Comparison of ENCODE assay signal across 8 cellular contexts in the genomic region with DNA sequence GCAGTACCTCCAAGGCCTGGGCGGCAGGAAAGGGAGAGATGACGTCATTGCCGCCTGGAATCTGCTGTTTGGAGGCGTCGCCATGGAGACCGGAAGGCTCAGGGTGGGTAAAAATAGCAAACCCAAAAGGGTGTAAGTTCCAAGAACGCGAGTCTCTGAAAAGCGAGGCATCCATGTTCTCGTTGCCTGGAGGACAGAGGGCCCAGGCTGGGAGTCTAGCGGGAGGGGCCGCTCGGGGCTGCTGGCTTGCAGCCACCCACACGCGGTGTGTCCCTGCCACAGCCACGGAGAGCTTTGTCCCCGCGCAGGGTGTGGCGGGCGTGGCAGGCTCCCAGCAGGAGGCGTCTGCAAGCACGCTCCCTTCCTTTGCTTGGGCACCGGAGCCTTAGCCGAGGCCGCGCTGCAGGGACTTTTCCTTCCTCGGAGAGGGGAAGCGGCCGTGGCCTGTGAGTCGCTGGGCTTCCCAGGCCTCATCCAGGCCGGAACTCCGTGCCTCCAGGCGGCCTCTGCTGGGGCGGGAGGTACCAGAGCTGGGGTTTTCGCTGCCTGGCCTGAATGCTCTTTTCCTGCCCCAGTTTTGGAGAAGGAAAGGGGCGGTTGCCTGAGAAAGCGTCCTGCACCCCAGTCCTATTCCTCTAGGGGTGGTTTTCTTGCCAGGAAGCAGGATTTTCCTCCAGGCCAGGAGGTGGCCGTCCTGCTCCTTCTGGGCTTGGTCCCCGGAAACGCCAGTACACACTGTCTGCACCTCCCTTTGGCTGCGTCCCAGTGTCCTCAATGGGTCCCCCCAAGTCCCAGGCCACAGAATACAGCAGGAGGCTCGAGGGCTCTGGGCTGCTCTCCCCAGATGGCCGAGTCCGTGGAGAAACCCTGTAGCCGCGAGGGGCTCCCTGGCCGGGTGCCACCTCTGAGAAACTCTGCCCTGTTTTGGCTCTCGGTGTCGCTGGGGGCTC. TPM values are rescaled to one million over a fixed set of nuclear protein-coding genes. Genes with fewer than 3 reads are reported as not detected.
A peak's percentile ranks its signal among the peaks of the same experiment; 100 is the strongest.
DNase-seq lines count a peak whose midpoint lies in the region; ATAC-seq and TF ChIP-seq lines count a peak whose summit lies in the region.

No MANE protein-coding gene starts in this region.

- peak overlapping the region; percentile 92 for H3K14ac ChIP-seq in IMR-90 (replicated peaks; ENCODE audit: low read depth, low read length)

- peak overlapping the region; percentile 96 for H2BK120ac ChIP-seq in IMR-90 (ENCODE audit: low read depth, low read length)

- dilution Hi-C loops in IMR-90 (cut with HindIII; ENCODE audit: low sequenced_read_pairs, unreplicated experiment): no loop called here

- CTCF ChIA-PET in IMR-90 (lab: Yijun Ruan, JAX): no interaction called here

- peak overlapping the region; percentile 100 for H3K4ac ChIP-seq in IMR-90 (ENCODE audit: low read depth, low read length)

- peak overlapping the region; percentile 61 for H2BK20ac ChIP-seq in IMR-90 (ENCODE audit: low read depth, low read length)

- H3K4me1 ChIP-seq in IMR-90 (ENCODE audit: control insufficient read depth, insufficient read depth, low read length): peaks cover 43% of the 10 kb centered on the region
- peaks cover 39% of the 10 kb centered on the region for H3K4me1 ChIP-seq in smooth muscle cell (ENCODE audit: low read depth)

- intact Hi-C loops in IMR-90 (cut with micrococcal nuclease) (no loop called here), dorsolateral prefrontal cortex (cut with DNase I) (loop anchor here (2.0 to 10.0 kb wide), 2 partner anchors 14 to 372 kb away; a partner anchor contains a TSS)

- peak overlapping the region; percentile 94; the same call in 2 of the 3 replicates for H2BK15ac ChIP-seq in IMR-90 (ENCODE audit: low read depth, low read length)

- TF ChIP-seq CTCF in IMR-90 (conservative IDR thresholded peaks at IDR 0.05; ENCODE audit: low read depth, low read length) (peak; percentile 42), VCaP (conservative IDR thresholded peaks at IDR 0.05) (peak; percentile 52), dorsolateral prefrontal cortex (IDR thresholded peaks at IDR 0.05 in 54 of 56, conservative IDR thresholded peaks at IDR 0.05 in 2 of 56; ENCODE audit: low read depth in 1 of 56, partially characterized antibody in 56 of 56) (peak in 46 of 56 donors; percentile 5 to 54 (median 28)), smooth muscle cell (IDR thresholded peaks at IDR 0.05; ENCODE audit: borderline replicate concordance, insufficient read depth, poor library complexity, severe bottlenecking) (peak; percentile 23), WERI-Rb-1 (IDR thresholded peaks at IDR 0.05; ENCODE audit: low read depth, low read length) (no peak)

- H2AFZ ChIP-seq in IMR-90 (replicated peaks; ENCODE audit: low read length, poor library complexity) (peak overlapping the region; percentile 85), smooth muscle cell (ENCODE audit: low read depth) (no peak overlapping the region)

- peak overlapping the region; percentile 89 for H3K56ac ChIP-seq in IMR-90 (ENCODE audit: extremely low read depth, insufficient read depth, low read length)

- H3K27ac ChIP-seq in IMR-90 (ENCODE audit: insufficient read depth, low read length) (peak overlapping the region; percentile 99), VCaP (peak overlapping the region; percentile 49), dorsolateral prefrontal cortex (peak overlapping the region; percentile 61 to 99 (median 95)), smooth muscle cell (ENCODE audit: low read depth) (peak overlapping the region; percentile 98), WERI-Rb-1 (no peak overlapping the region)

- peak; percentile 43 for ATAC-seq in IMR-90 (ENCODE audit: low read depth)
- ATAC-seq in HG03045 (IDR thresholded peaks at IDR 0.05; ENCODE audit: unreplicated experiment): no peak

- H2AK5ac ChIP-seq in IMR-90 (ENCODE audit: low read depth, low read length): peak overlapping the region; percentile 100

- H3F3A ChIP-seq in smooth muscle cell (ENCODE audit: low read depth): peaks cover 8% of the 10 kb centered on the region

- H2BK5ac ChIP-seq in IMR-90 (ENCODE audit: low read depth, low read length, poor library complexity, severe bottlenecking): peak overlapping the region; percentile 95

- H3K9me1 ChIP-seq in IMR-90 (ENCODE audit: insufficient read depth, low read length): peaks cover 9% of the 10 kb centered on the region

- H2AK9ac ChIP-seq in IMR-90 (replicated peaks; ENCODE audit: low read depth, low read length, poor library complexity): peak overlapping the region; percentile 100

- in situ Hi-C loops in IMR-90 (cut with MboI; ENCODE audit: low sequenced_read_pairs): no loop called here

- H4K20me1 ChIP-seq in IMR-90 (ENCODE audit: insufficient read depth, low read length): no peaks in the 10 kb centered on the region; the same call in 1 of the 2 replicates
- H4K20me1 ChIP-seq in smooth muscle cell (ENCODE audit: low read depth): no peaks in the 10 kb centered on the region

- H4K8ac ChIP-seq in IMR-90 (ENCODE audit: low read depth in 2 of 2, low read length in 2 of 2): peak overlapping the region; percentile 99

- H3K79me1 ChIP-seq in IMR-90 (ENCODE audit: low read depth in 1 of 2, low read length in 2 of 2): peaks cover 0 to 20% of the 10 kb centered on the region in 2 experiments; a peak in 3 of 4 replicates

- H4K91ac ChIP-seq in IMR-90 (ENCODE audit: insufficient read depth, low read depth, low read length): peak overlapping the region; percentile 98

- TF ChIP-seq RAD21 in IMR-90 (IDR thresholded peaks at IDR 0.05; ENCODE audit: low read length): peak; percentile 47

- 5% methylated on average over 17 of the region's 49 CpGs; no CpG with 5 or more reads in 1 of the 2 experiments for WGBS in IMR-90 (ENCODE audit: extremely low coverage in 2 of 2, insufficient read length in 1 of 2), 2 experiments
- WGBS in smooth muscle cell (ENCODE audit: low lambda C conversion rate): 20% methylated on average over 49 of the region's 49 CpGs

- H3K79me2 ChIP-seq in smooth muscle cell (ENCODE audit: low read depth): no peaks in the 10 kb centered on the region

- DNase-seq in COLO668 (lab: John Stamatoyannopoulos, UW; ENCODE audit: unreplicated experiment) (peak; percentile 78), IMR-90 (peak; percentile 96), dorsolateral prefrontal cortex (peak; percentile 55 to 90 (median 86)), kidney tubule cell (ENCODE audit: low spot score) (peak; percentile 95), smooth muscle cell (lab: John Stamatoyannopoulos, UW; ENCODE audit: unreplicated experiment) (peak; percentile 96), WERI-Rb-1 (no peak)

- peak; percentile 78 for TF ChIP-seq POLR2A in IMR-90 (IDR thresholded peaks at IDR 0.05; ENCODE audit: low read depth, low read length)

- H3K36me3 ChIP-seq in IMR-90 (ENCODE audit: control insufficient read depth, insufficient read depth, low read length) (no peaks in the 10 kb centered on the region), smooth muscle cell (ENCODE audit: low read depth) (no peaks in the 10 kb centered on the region), WERI-Rb-1 (no peaks in the 10 kb centered on the region)

- H3K4me3 ChIP-seq in IMR-90 (ENCODE audit: insufficient read depth, low read depth, low read length) (no peak overlapping the region), dorsolateral prefrontal cortex (peak overlapping the region; percentile 7 to 63 (median 47)), smooth muscle cell (peak overlapping the region; percentile 21), WERI-Rb-1 (ENCODE audit: low read depth, low read length) (no peak overlapping the region)

- H3K23ac ChIP-seq in IMR-90 (ENCODE audit: low read depth, low read length): peak overlapping the region; percentile 100

- H4K5ac ChIP-seq in IMR-90 (ENCODE audit: low read depth, low read length): peak overlapping the region; percentile 96

- H3K9ac ChIP-seq in IMR-90 (ENCODE audit: low read depth, low read length) (peak overlapping the region; percentile 78), smooth muscle cell (ENCODE audit: low read depth) (peak overlapping the region; percentile 95)

- no TSS peak for BruUV-seq in IMR-90 (replicated peaks; lab: Mats Ljungman, UMichigan)

- H3K9me3 ChIP-seq in IMR-90 (ENCODE audit: control insufficient read depth, insufficient read depth, low read length): no peaks in the 10 kb centered on the region
- H3K9me3 ChIP-seq in smooth muscle cell (replicated peaks; ENCODE audit: low read depth): no peaks in the 10 kb centered on the region
- H3K9me3 ChIP-seq in WERI-Rb-1 (ENCODE audit: severe bottlenecking): no peaks in the 10 kb centered on the region

- peak overlapping the region; percentile 68 for H3K4me2 ChIP-seq in IMR-90 (ENCODE audit: low read depth, low read length)
- H3K4me2 ChIP-seq in smooth muscle cell: peak overlapping the region; percentile 81

- H3K27me3 ChIP-seq in IMR-90 (ENCODE audit: control insufficient read depth, insufficient read depth, low read length) (no peaks in the 10 kb centered on the region), dorsolateral prefrontal cortex (no peaks in the 10 kb centered on the region), smooth muscle cell (ENCODE audit: low read depth) (no peaks in the 10 kb centered on the region), WERI-Rb-1 (ENCODE audit: insufficient read depth, low read depth, severe bottlenecking) (no peaks in the 10 kb centered on the region)

- POLR2A ChIA-PET in IMR-90 (lab: Charles Lee; ENCODE audit: unreplicated experiment): no interaction called here

- peak overlapping the region; percentile 73 for H3K18ac ChIP-seq in IMR-90 (ENCODE audit: low read depth, low read length)

TF ChIP-seq in IMR-90, 13 proteins besides CTCF, POLR2A, EP300 and RAD21 (continues in another document):
- TF ChIP-seq, protein P1, sequence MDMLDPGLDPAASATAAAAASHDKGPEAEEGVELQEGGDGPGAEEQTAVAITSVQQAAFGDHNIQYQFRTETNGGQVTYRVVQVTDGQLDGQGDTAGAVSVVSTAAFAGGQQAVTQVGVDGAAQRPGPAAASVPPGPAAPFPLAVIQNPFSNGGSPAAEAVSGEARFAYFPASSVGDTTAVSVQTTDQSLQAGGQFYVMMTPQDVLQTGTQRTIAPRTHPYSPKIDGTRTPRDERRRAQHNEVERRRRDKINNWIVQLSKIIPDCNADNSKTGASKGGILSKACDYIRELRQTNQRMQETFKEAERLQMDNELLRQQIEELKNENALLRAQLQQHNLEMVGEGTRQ (IDR thresholded peaks at IDR 0.05; ENCODE audit: low read depth, low read length): no peak

RNA-seq across cellular contexts. Expression of a gene that starts 15.3 kb away (rescaled TPM):
- 2.3 and 3.9 TPM in 2 replicates for total RNA-seq in IMR-90 (2012; rRNA removed)
- 20.1 and 20.8 TPM in 2 replicates for polyA plus RNA-seq in IMR-90 (2012; rRNA removed)
- 13.7 and 20.7 TPM in 2 replicates for polyA plus RNA-seq in IMR-90 (2012; cell fraction: cytosol; rRNA removed)
- polyA plus RNA-seq in IMR-90 (2012; cell fraction: nucleus; rRNA removed; ENCODE audit: low replicate concordance): 42.1 and 52.9 TPM in 2 replicates
- 100 to 1,000 TPM in 27 of 120 experiments, 10 to 100 TPM in 93; 65.3 to 147 (median 87.5) TPM for total RNA-seq in dorsolateral prefrontal cortex
- total RNA-seq in smooth muscle cell: 14.4 and 19.6 TPM in 2 replicates
- 4.2 and 6.8 TPM in 2 replicates for polyA plus RNA-seq in smooth muscle cell

RNA-seq across cellular contexts. Expression of a gene that starts 18.2 kb away (rescaled TPM):
- total RNA-seq in IMR-90 (2012; rRNA removed) (6.5 and 7.5 TPM in 2 replicates), dorsolateral prefrontal cortex (10 to 100 TPM; 21.8 to 56.4 (median 36.0) TPM), smooth muscle cell (33.1 and 39.8 TPM in 2 replicates)
- polyA plus RNA-seq in IMR-90 (2012; rRNA removed) (31.5 and 36.8 TPM in 2 replicates), smooth muscle cell (152 and 162 TPM in 2 replicates)
- 58.8 and 75.0 TPM in 2 replicates for polyA plus RNA-seq in IMR-90 (2012; cell fraction: cytosol; rRNA removed)
- 59.9 and 123 TPM in 2 replicates for polyA plus RNA-seq in IMR-90 (2012; cell fraction: nucleus; rRNA removed; ENCODE audit: low replicate concordance)

Comparison
In these comparisons a context has a peak if more than half of its experiments do, and no peak if none do; other contexts are left out.
1. H3K4me3 ChIP-seq: peak in dorsolateral prefrontal cortex (59 of 59) and smooth muscle cell (single experiment); none in IMR-90 (single experiment) and WERI-Rb-1 (single experiment).